Comparison of ENCODE assay signal across 13 cellular contexts in the genomic region with DNA sequence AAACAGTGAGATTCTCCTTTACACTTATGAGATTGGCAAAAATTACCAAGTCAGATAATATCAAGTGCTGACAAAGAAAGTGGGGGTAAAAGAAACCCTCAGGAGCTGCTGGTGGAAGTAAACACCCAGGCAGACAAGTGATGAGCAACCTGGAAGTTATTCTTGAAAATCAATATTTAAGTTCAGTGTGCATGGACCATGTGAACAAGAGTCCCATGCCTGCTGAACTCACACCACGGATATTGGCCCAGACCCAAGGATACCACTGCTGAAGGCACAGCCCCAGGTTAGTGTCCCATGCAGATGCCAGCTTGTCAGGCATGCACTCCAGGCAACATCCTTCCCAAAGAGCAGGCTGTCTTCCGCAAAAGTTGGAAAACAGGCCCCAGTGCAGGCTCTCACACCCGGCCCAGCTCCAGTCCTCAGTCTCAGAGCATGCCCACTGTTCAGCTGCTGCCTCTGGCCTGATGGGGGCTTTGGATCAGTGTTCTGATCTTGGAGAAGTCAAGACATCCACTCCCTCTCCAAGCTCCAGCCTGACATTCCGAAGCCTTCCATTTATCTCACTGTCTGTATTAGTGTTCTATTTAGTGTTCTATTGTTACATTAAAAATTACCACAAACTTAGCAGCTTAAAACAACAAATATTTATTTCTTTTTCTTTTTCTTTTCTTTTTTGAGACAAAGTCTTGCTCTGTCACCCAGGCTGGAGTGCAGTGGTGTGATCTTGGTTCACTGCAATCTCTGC.
DNase-seq lines count a peak whose midpoint lies in the region; ATAC-seq and FAIRE-seq lines count a peak whose summit lies in the region.
"Had no signal": no experiment of that assay in that cellular context is flagged by ENCODE, and none has a peak within 500 bp of the region (broad histone marks: within the 10 kb centered on the region; RNA-seq: fewer than 3 reads in every experiment).

No MANE protein-coding gene starts in this region.

- H3K36me3 Mint-ChIP-seq in activated naive CD4-positive, alpha-beta T cell treated with anti-CD3 and anti-CD28 coated beads, Interleukin-2, amount 10 ng/mL, durations not matched to agents 7 days and 5 days, result peaks cover 9% of the 10 kb centered on the region
- H3K36me3 Mint-ChIP-seq: memory B cell had no signal

- peaks cover 21% of the 10 kb centered on the region for H3K4me1 Mint-ChIP-seq in activated naive CD4-positive, alpha-beta T cell treated with anti-CD3 and anti-CD28 coated beads, Interleukin-2, amount 10 ng/mL, durations not matched to agents 7 days and 5 days

- H3K4me3 Mint-ChIP-seq in activated naive CD4-positive, alpha-beta T cell treated with anti-CD3 and anti-CD28 coated beads, Interleukin-2, amount 10 ng/mL, durations not matched to agents 7 days and 5 days, result no peak overlapping the region
- H3K4me3 Mint-ChIP-seq: memory B cell had no signal

- intact Hi-C loops in left cardiac atrium (cut with DNase I), result no loop called here

- DNase-seq in Caki2 (ENCODE audit: low read depth) (peak; percentile 61), RCC 7860 (ENCODE audit: low spot score) (peak; percentile 75), left cardiac atrium (peak; percentile 23), renal cortical epithelial cell (ENCODE audit: low read depth) (peak; percentile 56), HPDE6-E6E7 (ENCODE audit: extremely low spot score) (no peak), SIG-M5 (lab: John Stamatoyannopoulos, UW) (no peak)
- DNase-seq in activated naive CD4-positive, alpha-beta T cell (lab: John Stamatoyannopoulos, UW), result no peak
- no peak for DNase-seq in activated naive CD4-positive, alpha-beta T cell treated with anti-CD3 and anti-CD28 coated beads, Interleukin-2, amount 10 ng/mL, durations not matched to agents 7 days and 5 days
- DNase-seq: activated CD8-positive, alpha-beta memory T cell treated with anti-CD3 and anti-CD28 coated beads, Interleukin-2, amount 50 U/mL, for 4 hours; cortex of kidney; hippocampal formation; NCI-H1930 had no signal

- peaks cover 15% of the 10 kb centered on the region for H3K27me3 Mint-ChIP-seq in activated naive CD4-positive, alpha-beta T cell treated with anti-CD3 and anti-CD28 coated beads, Interleukin-2, amount 10 ng/mL, durations not matched to agents 7 days and 5 days
- H3K27me3 Mint-ChIP-seq: memory B cell had no signal

- in situ Hi-C loops in Caki2 (cut with HindIII; ENCODE audit: low pct_unique_long_range_greater_than_20kb, low sequenced_read_pairs), result no loop called here

- peaks cover 4% of the 10 kb centered on the region for H3K9me3 Mint-ChIP-seq in activated naive CD4-positive, alpha-beta T cell treated with anti-CD3 and anti-CD28 coated beads, Interleukin-2, amount 10 ng/mL, durations not matched to agents 7 days and 5 days
- H3K9me3 Mint-ChIP-seq: memory B cell had no signal

- no peak for FAIRE-seq in RCC 7860 (lab: Jason Lieb, UNC)

- ATAC-seq in left cardiac atrium, result no peak

- H3K27ac Mint-ChIP-seq in activated naive CD4-positive, alpha-beta T cell treated with anti-CD3 and anti-CD28 coated beads, Interleukin-2, amount 10 ng/mL, durations not matched to agents 7 days and 5 days, result no peak overlapping the region
- H3K27ac Mint-ChIP-seq: memory B cell had no signal

- CTCF ChIA-PET in activated naive CD4-positive, alpha-beta T cell treated with anti-CD3 and anti-CD28 coated beads, Interleukin-2, amount 10 ng/mL, durations not matched to agents 7 days and 5 days (lab: Charles Lee), result no interaction called here

Comparison
In these comparisons a context has a peak if more than half of its experiments do, and no peak if none do; other contexts are left out.
1. DNase-seq: peak in Caki2 (single experiment), RCC 7860 (single experiment), left cardiac atrium (single experiment) and renal cortical epithelial cell (single experiment); none in activated naive CD4-positive, alpha-beta T cell (0 of 4), HPDE6-E6E7 (single experiment), SIG-M5 (single experiment) and activated naive CD4-positive, alpha-beta T cell treated with anti-CD3 and anti-CD28 coated beads, Interleukin-2, amount 10 ng/mL, durations not matched to agents 7 days and 5 days (single experiment).